ENCODE assay signal across 1 cellular context in the genomic region with DNA sequence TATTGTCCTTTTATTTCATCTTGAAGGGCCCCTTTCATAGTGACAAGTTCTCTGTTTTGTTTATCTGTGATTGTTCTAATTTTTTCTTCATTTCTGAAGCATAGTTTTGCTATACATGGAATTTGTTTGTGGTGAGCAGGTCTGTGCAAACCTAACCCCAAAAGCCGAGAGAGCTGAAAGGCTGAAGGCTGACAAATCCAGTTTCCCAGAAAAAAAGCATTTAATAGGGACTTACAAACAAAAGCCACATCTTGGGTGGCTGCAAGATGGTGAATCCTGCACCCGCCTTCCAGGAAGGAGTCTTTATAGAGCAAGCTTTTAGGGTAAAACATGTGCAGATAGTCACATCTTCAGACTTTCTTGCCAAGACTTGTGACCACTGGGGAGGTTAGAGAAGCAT.
TF ChIP-seq lines count a peak whose summit lies in the region.

No MANE protein-coding gene starts in this region.

TF ChIP-seq in H1, 55 proteins besides CTCF, POLR2A, EP300 and RAD21 (continued from another document):
- TF ChIP-seq BRCA1 (IDR thresholded peaks at IDR 0.05; ENCODE audit: low read depth, low read length) (no peak), CHD1 (IDR thresholded peaks at IDR 0.05; ENCODE audit: low read depth, low read length) (no peak), TBP (IDR thresholded peaks at IDR 0.05; ENCODE audit: low read depth, low read length) (no peak), RBBP5 (IDR thresholded peaks at IDR 0.05; ENCODE audit: borderline replicate concordance, low read depth, low read length) (no peak)
